7 cellular contexts compared by ENCODE assay signal in the genomic region with DNA sequence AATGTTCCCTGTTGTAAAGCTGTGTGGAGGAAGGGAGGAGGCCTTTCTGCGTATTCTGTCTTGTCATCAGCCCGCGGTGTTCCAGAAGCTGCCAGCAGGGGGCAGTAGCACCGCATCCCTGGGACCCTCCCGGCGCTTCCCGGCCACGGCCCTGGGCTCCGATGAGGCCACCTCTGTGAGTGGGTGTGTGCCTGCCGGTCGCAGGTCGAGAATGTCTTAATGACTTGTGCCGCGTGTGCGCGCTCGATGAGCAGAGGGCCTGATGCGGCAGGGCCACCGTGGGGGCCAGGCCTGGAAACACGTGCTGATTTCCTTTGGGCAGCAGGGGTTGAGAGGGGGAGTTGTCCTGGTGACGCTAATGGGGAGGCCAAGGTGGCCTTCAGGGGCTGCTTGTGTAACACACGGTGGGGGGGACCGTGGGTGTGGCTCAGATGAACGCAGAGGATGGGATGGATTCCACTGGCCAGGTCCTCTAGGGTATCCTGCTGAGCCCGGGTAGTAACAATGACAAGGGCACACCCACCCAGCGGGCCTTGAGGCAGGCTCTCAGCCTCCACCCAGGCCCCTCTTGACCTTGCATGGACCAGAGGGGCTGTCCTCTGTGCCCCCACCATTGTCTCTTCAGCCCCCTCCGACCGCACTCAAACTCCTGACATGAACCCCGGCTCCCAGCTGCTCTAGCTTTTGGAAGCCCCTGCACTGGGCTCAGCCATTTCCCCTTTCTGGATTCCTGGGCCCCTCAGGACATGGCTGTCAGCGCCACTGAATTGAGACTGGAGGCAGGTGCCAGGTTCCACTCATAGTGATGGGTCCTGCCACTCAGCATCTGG.
DNase-seq lines count a peak whose midpoint lies in the region; ATAC-seq and TF ChIP-seq lines count a peak whose summit lies in the region.

No MANE protein-coding gene starts in this region.

- no peaks in the 10 kb centered on the region for H3K9me3 ChIP-seq in liver (ENCODE audit: control insufficient read depth in 4 of 4, low read length in 3 of 4)

- 23% methylated on average over 30 of the region's 30 CpGs for WGBS in liver

- no peaks in the 10 kb centered on the region for H3K36me3 ChIP-seq in liver (ENCODE audit: control insufficient read depth in 4 of 4, insufficient read depth in 3 of 4, low read depth in 1 of 4, low read length in 3 of 4)

- H3K4me1 ChIP-seq in liver (ENCODE audit: control insufficient read depth in 4 of 4, insufficient read depth in 4 of 4, low read length in 3 of 4) = no peaks in the 10 kb centered on the region

- H3K4me3 ChIP-seq in liver (ENCODE audit: low read depth in 1 of 3, low read length in 3 of 3) = no peak overlapping the region

- ATAC-seq in HG02870 (IDR thresholded peaks at IDR 0.05; ENCODE audit: unreplicated experiment) = no peak

- no peak overlapping the region for H3K27ac ChIP-seq in liver (ENCODE audit: low read depth in 1 of 2, low read length in 2 of 2)

- TF ChIP-seq RAD21 in liver (IDR thresholded peaks at IDR 0.05) = peak in 1 of 2 donors; percentile 42

- peak; percentile 76 for TF ChIP-seq CTCF in GM10248 (IDR thresholded peaks at IDR 0.05; ENCODE audit: control extremely low read depth, extremely low read depth, low read depth, missing control alignments)
- peak; percentile 50 for TF ChIP-seq CTCF in liver (IDR thresholded peaks at IDR 0.05; ENCODE audit: low read depth, low read length, missing input control)

- POLR2A ChIA-PET in GM10248 (lab: Yijun Ruan, JAX) = no interaction called here

- CTCF ChIA-PET in GM10248 (lab: Yijun Ruan, JAX) = interaction anchor here (0.6 to 7.2 kb wide), 14 partner anchors 9 to 1232 kb away, joined by 3 to 65 read pairs (median 3); no protein-coding TSS in a partner anchor

- no peak overlapping the region for H3K9ac ChIP-seq in liver (ENCODE audit: low read depth in 1 of 2, low read length in 2 of 2)

- peaks cover 0 to 15% (median 3%) of the 10 kb centered on the region in 4 donors for H3K27me3 ChIP-seq in liver (ENCODE audit: control insufficient read depth in 4 of 4, insufficient read depth in 4 of 4, low read length in 3 of 4)

- DNase-seq in GM10248 (ENCODE audit: extremely low spot score) (peak; percentile 65), LoVo (ENCODE audit: low spot score) (peak; percentile 32), SW480 (ENCODE audit: low spot score) (peak; percentile 35), cerebellum (ENCODE audit: low spot score) (peak; percentile 53)
- DNase-seq in stimulated activated CD8-positive, alpha-beta memory T cell treated with anti-CD3 and anti-CD28 coated beads, Interleukin-4, amount 100 ng/mL, for 24 hours (ENCODE audit: low read depth) = peak; percentile 31

TF ChIP-seq in liver, 16 proteins besides CTCF, POLR2A, EP300 and RAD21:
- TF ChIP-seq HNF4G (IDR thresholded peaks at IDR 0.05) = no peak
- no peak for TF ChIP-seq HNF4A (conservative IDR thresholded peaks at IDR 0.05)
- no peak for TF ChIP-seq GABPA (IDR thresholded peaks at IDR 0.05 in 1 of 2, conservative IDR thresholded peaks at IDR 0.05 in 1 of 2)
- no peak for TF ChIP-seq FOXA1 (IDR thresholded peaks at IDR 0.05)
- TF ChIP-seq SP1 (IDR thresholded peaks at IDR 0.05) = no peak
- TF ChIP-seq EGR1 (IDR thresholded peaks at IDR 0.05; ENCODE audit: low read depth in 2 of 2) = no peak
- no peak for TF ChIP-seq RXRA (IDR thresholded peaks at IDR 0.05)
- no peak for TF ChIP-seq NR2F2 (IDR thresholded peaks at IDR 0.05)
- TF ChIP-seq, protein P1, sequence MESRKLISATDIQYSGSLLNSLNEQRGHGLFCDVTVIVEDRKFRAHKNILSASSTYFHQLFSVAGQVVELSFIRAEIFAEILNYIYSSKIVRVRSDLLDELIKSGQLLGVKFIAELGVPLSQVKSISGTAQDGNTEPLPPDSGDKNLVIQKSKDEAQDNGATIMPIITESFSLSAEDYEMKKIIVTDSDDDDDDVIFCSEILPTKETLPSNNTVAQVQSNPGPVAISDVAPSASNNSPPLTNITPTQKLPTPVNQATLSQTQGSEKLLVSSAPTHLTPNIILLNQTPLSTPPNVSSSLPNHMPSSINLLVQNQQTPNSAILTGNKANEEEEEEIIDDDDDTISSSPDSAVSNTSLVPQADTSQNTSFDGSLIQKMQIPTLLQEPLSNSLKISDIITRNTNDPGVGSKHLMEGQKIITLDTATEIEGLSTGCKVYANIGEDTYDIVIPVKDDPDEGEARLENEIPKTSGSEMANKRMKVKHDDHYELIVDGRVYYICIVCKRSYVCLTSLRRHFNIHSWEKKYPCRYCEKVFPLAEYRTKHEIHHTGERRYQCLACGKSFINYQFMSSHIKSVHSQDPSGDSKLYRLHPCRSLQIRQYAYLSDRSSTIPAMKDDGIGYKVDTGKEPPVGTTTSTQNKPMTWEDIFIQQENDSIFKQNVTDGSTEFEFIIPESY (IDR thresholded peaks at IDR 0.05) = no peak
